Comparison of ENCODE assay signal across 12 cellular contexts in genomic region chr1:20291621-20292020, GRCh38. TPM values are rescaled to one million over a fixed set of nuclear protein-coding genes. Genes with fewer than 3 reads are reported as not detected.
A peak's percentile ranks its signal among the peaks of the same experiment; 100 is the strongest.
DNase-seq lines count a peak whose midpoint lies in the region; ATAC-seq and TF ChIP-seq lines count a peak whose summit lies in the region.
"Had no signal": no experiment of that assay in that cellular context is flagged by ENCODE, and none has a peak within 500 bp of the region (broad histone marks: within the 10 kb centered on the region; RNA-seq: fewer than 3 reads in every experiment).

No MANE protein-coding gene starts in this region.

- TF ChIP-seq CTCF in left ventricle myocardium inferior (IDR thresholded peaks at IDR 0.05; ENCODE audit: borderline replicate concordance), result no peak
- TF ChIP-seq CTCF in activated CD8-positive, alpha-beta T cell treated with anti-CD3 and anti-CD28 coated beads for 36 hours (IDR thresholded peaks at IDR 0.05), result no peak
- no peak for TF ChIP-seq CTCF in testis (IDR thresholded peaks at IDR 0.05)
- no peak for TF ChIP-seq CTCF in coronary artery (IDR thresholded peaks at IDR 0.05)

- ATAC-seq in right cardiac atrium (no peak), HG02678 (IDR thresholded peaks at IDR 0.05; ENCODE audit: unreplicated experiment) (no peak)
- ATAC-seq in activated CD8-positive, alpha-beta T cell treated with anti-CD3 and anti-CD28 coated beads for 36 hours, result peak; percentile 39

- CTCF ChIA-PET in activated CD8-positive, alpha-beta T cell treated with anti-CD3 and anti-CD28 coated beads for 36 hours (lab: Charles Lee), result no interaction called here

- H3K9me3 Mint-ChIP-seq in activated CD8-positive, alpha-beta T cell treated with anti-CD3 and anti-CD28 coated beads for 36 hours, result no peaks in the 10 kb centered on the region

- H3K4me3 Mint-ChIP-seq in activated CD8-positive, alpha-beta T cell treated with anti-CD3 and anti-CD28 coated beads for 36 hours, result peak overlapping the region; percentile 8

- peaks cover 49% of the 10 kb centered on the region for H3K27me3 Mint-ChIP-seq in activated CD8-positive, alpha-beta T cell treated with anti-CD3 and anti-CD28 coated beads for 36 hours

- 6% methylated on average over 19 of the region's 19 CpGs for WGBS in right cardiac atrium
- 13 to 22% methylated on average over 18 to 19 of the region's 19 CpGs for WGBS in testis, 2 donors

- no peak for TF ChIP-seq POLR2A in testis (IDR thresholded peaks at IDR 0.05)

- H3K27me3 ChIP-seq in left ventricle myocardium inferior (ENCODE audit: low read depth) (peaks cover 75% of the 10 kb centered on the region), right cardiac atrium (ENCODE audit: control insufficient read depth, insufficient read depth) (no peaks in the 10 kb centered on the region), testis (no peaks in the 10 kb centered on the region)

- H3K27ac ChIP-seq in left ventricle myocardium inferior (replicated peaks) (no peak overlapping the region), right cardiac atrium (ENCODE audit: low read length) (no peak overlapping the region), testis (no peak overlapping the region), coronary artery (no peak overlapping the region)
- H3K27ac ChIP-seq: adrenal gland had no signal

- intact Hi-C loops in left ventricle myocardium inferior (cut with micrococcal nuclease), result no loop called here
- intact Hi-C loops in right cardiac atrium (cut with DNase I), result no loop called here
- intact Hi-C loops in activated CD8-positive, alpha-beta T cell treated with anti-CD3 and anti-CD28 coated beads for 36 hours (cut with micrococcal nuclease), result no loop called here
- intact Hi-C loops in testis (cut with DNase I; ENCODE audit: low total_unique reads), result no loop called here

- POLR2A ChIA-PET in activated CD8-positive, alpha-beta T cell treated with anti-CD3 and anti-CD28 coated beads for 36 hours (lab: Charles Lee), result no interaction called here

- H3K36me3 Mint-ChIP-seq in activated CD8-positive, alpha-beta T cell treated with anti-CD3 and anti-CD28 coated beads for 36 hours (ENCODE audit: low read depth), result no peaks in the 10 kb centered on the region

- DNase-seq in left ventricle myocardium inferior (no peak), right cardiac atrium (no peak), islet precursor cell (peak; percentile 56), testis (peak; percentile 37), coronary artery (ENCODE audit: low spot score) (no peak), NCI-H748 treated with DMSO at 0.1 percent for 48 hours (lab: John Stamatoyannopoulos, UW) (no peak)
- DNase-seq in activated CD8-positive, alpha-beta T cell treated with anti-CD3 and anti-CD28 coated beads for 36 hours, result peak; percentile 12
- DNase-seq: effector CD8-positive, alpha-beta T cell; NCI-H1694 had no signal

- H3K4me1 Mint-ChIP-seq in activated CD8-positive, alpha-beta T cell treated with anti-CD3 and anti-CD28 coated beads for 36 hours (ENCODE audit: low read depth), result peaks cover 11% of the 10 kb centered on the region

- H3K4me3 ChIP-seq in left ventricle myocardium inferior (peak overlapping the region; percentile 39), right cardiac atrium (ENCODE audit: low read length) (no peak overlapping the region), testis (peak overlapping the region in 1 of 2 donors; percentile 20), coronary artery (no peak overlapping the region)
- H3K4me3 ChIP-seq: adrenal gland had no signal

- H3K27ac Mint-ChIP-seq in activated CD8-positive, alpha-beta T cell treated with anti-CD3 and anti-CD28 coated beads for 36 hours, result no peak overlapping the region

- H3K9me3 ChIP-seq in left ventricle myocardium inferior (replicated peaks), result no peaks in the 10 kb centered on the region
- no peaks in the 10 kb centered on the region for H3K9me3 ChIP-seq in right cardiac atrium (ENCODE audit: control insufficient read depth, low read length)
- H3K9me3 ChIP-seq in testis, result no peaks in the 10 kb centered on the region
- H3K9me3 ChIP-seq: adrenal gland had no signal

- H3K36me3 ChIP-seq in left ventricle myocardium inferior (no peaks in the 10 kb centered on the region), testis (ENCODE audit: low read depth, missing control alignments) (no peaks in the 10 kb centered on the region)
- H3K36me3 ChIP-seq: adrenal gland had no signal

- H3K4me1 ChIP-seq in left ventricle myocardium inferior (peaks cover 13% of the 10 kb centered on the region), right cardiac atrium (ENCODE audit: control insufficient read depth, insufficient read depth, low read length) (no peaks in the 10 kb centered on the region), testis (peaks cover 3% of the 10 kb centered on the region)
- H3K4me1 ChIP-seq: adrenal gland had no signal

RNA-seq across cellular contexts. Expression of gene VWA5B1, which starts 0.9 kb away (rescaled TPM):
- total RNA-seq in left ventricle myocardium inferior (0.16 TPM), right cardiac atrium (under 1 TPM; 0.18 to 0.51 (median 0.25) TPM), testis (10 to 100 TPM; 13.1 to 23.0 TPM)
- polyA plus RNA-seq in right cardiac atrium (0.18 TPM), testis (ENCODE audit: insufficient read depth, low read depth, low replicate concordance) (16.2 TPM)
- total RNA-seq in activated CD8-positive, alpha-beta T cell treated with anti-CD3 and anti-CD28 coated beads for 36 hours, result not detected
- total RNA-seq: myocyte had no signal

Comparison
In these comparisons a context has a peak if more than half of its experiments do, and no peak if none do; other contexts are left out.
1. DNase-seq: peak in activated CD8-positive, alpha-beta T cell treated with anti-CD3 and anti-CD28 coated beads for 36 hours (single experiment), islet precursor cell (single experiment) and testis (single experiment); none in left ventricle myocardium inferior (single experiment), right cardiac atrium (0 of 3), coronary artery (single experiment) and NCI-H748 treated with DMSO at 0.1 percent for 48 hours (single experiment).
2. RNA of gene VWA5B1, which starts 0.9 kb away (total RNA-seq): 13.1 to 23.0 TPM in testis; 0.18 to 0.51 TPM in right cardiac atrium, 0.16 TPM in left ventricle myocardium inferior (single experiment) and not detected in activated CD8-positive, alpha-beta T cell treated with anti-CD3 and anti-CD28 coated beads for 36 hours; every median in the first group is over 4 times any median in the second.